8 cellular contexts compared by ENCODE assay signal in the genomic region with DNA sequence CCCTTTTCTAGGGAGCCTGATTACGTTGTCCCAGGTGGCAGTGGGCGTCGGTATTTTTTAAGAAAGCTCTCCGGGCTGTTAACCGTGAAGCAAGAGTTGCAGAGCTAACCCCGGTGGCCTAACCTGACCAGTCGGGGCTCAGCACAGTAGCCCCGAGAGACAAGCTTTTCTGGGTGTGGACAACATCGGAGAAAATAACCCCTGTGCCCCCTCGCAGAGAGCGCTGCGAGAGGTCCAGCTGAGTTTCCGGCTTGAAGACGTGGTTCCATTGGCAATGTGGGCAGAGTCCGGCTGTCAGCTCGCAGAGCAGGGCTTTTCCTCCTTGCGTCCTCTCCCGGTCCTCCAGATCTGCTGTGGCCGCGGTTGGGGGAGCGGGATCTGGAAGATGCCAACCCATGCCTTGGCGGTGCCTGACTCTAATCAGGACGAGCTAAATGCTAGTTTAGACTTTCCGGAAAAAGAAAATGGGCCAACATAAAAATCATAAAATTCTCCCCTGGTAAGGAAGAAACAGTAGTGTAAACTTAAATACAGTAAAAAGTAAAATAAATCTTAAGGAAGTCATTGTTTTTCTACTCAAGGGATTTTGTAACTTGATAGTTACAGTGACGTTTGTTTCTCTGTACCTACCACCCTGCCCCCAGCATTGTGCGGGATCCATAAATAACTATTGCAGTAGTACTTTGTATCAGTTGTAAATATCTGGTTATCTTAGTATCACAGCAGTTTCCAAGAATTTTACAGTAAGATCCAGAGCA. TPM values are rescaled to one million over a fixed set of nuclear protein-coding genes. Genes with fewer than 3 reads are reported as not detected.
A peak's percentile ranks its signal among the peaks of the same experiment; 100 is the strongest.
DNase-seq lines count a peak whose midpoint lies in the region; ATAC-seq and TF ChIP-seq lines count a peak whose summit lies in the region.

No MANE protein-coding gene starts in this region.

- H3K4me2 ChIP-seq in KMS-11 (peak overlapping the region; percentile 91), fibroblast of lung (ENCODE audit: extremely low read depth, insufficient read depth, low read length) (peak overlapping the region; percentile 76)

- intact Hi-C loops in activated CD4-positive, alpha-beta T cell treated with anti-CD3 and anti-CD28 coated beads, Interleukin-2, amount 10 ng/mL, durations not matched to agents 24 days and 14 days (cut with micrococcal nuclease), result loop anchor here (1.0 to 5.0 kb wide), 2 partner anchors 85 to 1743 kb away; a partner anchor contains a TSS
- intact Hi-C loops in vagina (cut with DNase I), result no loop called here

- no peaks in the 10 kb centered on the region; the same call in 1 of the 2 replicates for H3K36me3 ChIP-seq in H7 (replicated peaks; ENCODE audit: control insufficient read depth, insufficient read depth, low read length)
- no peaks in the 10 kb centered on the region for H3K36me3 ChIP-seq in KMS-11 (ENCODE audit: insufficient read depth)
- H3K36me3 ChIP-seq in WERI-Rb-1, result peaks cover 21% of the 10 kb centered on the region
- H3K36me3 ChIP-seq in fibroblast of lung (ENCODE audit: control insufficient read depth, insufficient read depth, low read length), result no peaks in the 10 kb centered on the region
- H3K36me3 ChIP-seq in vagina, result no peaks in the 10 kb centered on the region

- H2AFZ ChIP-seq in KMS-11 (ENCODE audit: low read depth), result peak overlapping the region; percentile 100
- peak overlapping the region; percentile 98 for H2AFZ ChIP-seq in fibroblast of lung (ENCODE audit: low read length)

- no peaks in the 10 kb centered on the region for H3K9me3 ChIP-seq in WERI-Rb-1 (ENCODE audit: severe bottlenecking)
- no peaks in the 10 kb centered on the region for H3K9me3 ChIP-seq in fibroblast of lung (ENCODE audit: control insufficient read depth, insufficient read depth, low read depth, low read length)
- no peaks in the 10 kb centered on the region for H3K9me3 ChIP-seq in vagina

- H3K27ac ChIP-seq in KMS-11 (peak overlapping the region; percentile 68), WERI-Rb-1 (peak overlapping the region; percentile 88), fibroblast of lung (ENCODE audit: insufficient read depth, low read length) (peak overlapping the region; percentile 75), vagina (peak overlapping the region; percentile 80)

- H3K36me3 Mint-ChIP-seq in activated CD4-positive, alpha-beta T cell treated with anti-CD3 and anti-CD28 coated beads, Interleukin-2, amount 10 ng/mL, durations not matched to agents 24 days and 14 days (ENCODE audit: low read depth), result peaks cover 11% of the 10 kb centered on the region
- no peaks in the 10 kb centered on the region for H3K36me3 Mint-ChIP-seq in naive B cell

- TF ChIP-seq POLR2A in vagina (IDR thresholded peaks at IDR 0.05), result no peak

- no peak for TF ChIP-seq CTCF in KMS-11 (conservative IDR thresholded peaks at IDR 0.05; ENCODE audit: low read depth, low read length)
- no peak for TF ChIP-seq CTCF in WERI-Rb-1 (IDR thresholded peaks at IDR 0.05; ENCODE audit: low read depth, low read length)
- no peak for TF ChIP-seq CTCF in fibroblast of lung (conservative IDR thresholded peaks at IDR 0.05 in 1 of 2, IDR thresholded peaks at IDR 0.05 in 1 of 2; ENCODE audit: low read depth in 1 of 2, low read length in 2 of 2)
- TF ChIP-seq CTCF in vagina (IDR thresholded peaks at IDR 0.05), result no peak

- no peak for ATAC-seq in naive B cell (ENCODE audit: low read depth in 2 of 2)

- H3K27me3 ChIP-seq in H7 (ENCODE audit: control insufficient read depth, insufficient read depth, low read length) (no peaks in the 10 kb centered on the region), KMS-11 (ENCODE audit: insufficient read depth, low read depth) (no peaks in the 10 kb centered on the region), WERI-Rb-1 (ENCODE audit: insufficient read depth, low read depth, severe bottlenecking) (no peaks in the 10 kb centered on the region), fibroblast of lung (ENCODE audit: control insufficient read depth, insufficient read depth, low read length) (no peaks in the 10 kb centered on the region), vagina (no peaks in the 10 kb centered on the region)

- peaks cover 4% of the 10 kb centered on the region; the same call in 1 of the 2 replicates for H3K79me2 ChIP-seq in KMS-11 (ENCODE audit: insufficient read depth, low read depth)
- peaks cover 2% of the 10 kb centered on the region for H3K79me2 ChIP-seq in fibroblast of lung (ENCODE audit: control insufficient read depth, insufficient read depth, low read length)

- H3K4me1 ChIP-seq in KMS-11 (ENCODE audit: low read depth, poor library complexity, severe bottlenecking), result peaks cover 18% of the 10 kb centered on the region
- H3K4me1 ChIP-seq in fibroblast of lung (ENCODE audit: control insufficient read depth, extremely low read depth, insufficient read depth, low read length), result no peaks in the 10 kb centered on the region
- H3K4me1 ChIP-seq in vagina, result peaks cover 18% of the 10 kb centered on the region

- DNase-seq in activated CD4-positive, alpha-beta T cell treated with anti-CD3 and anti-CD28 coated beads, Interleukin-2, amount 10 ng/mL, durations not matched to agents 24 days and 14 days, result no peak
- DNase-seq in activated CD4-positive, alpha-beta T cell treated with anti-CD3 and anti-CD28 coated beads, Interleukin-2, amount 50 U/mL, for 4 hours, result no peak
- DNase-seq in H7 (no peak), WERI-Rb-1 (peak; percentile 73), fibroblast of lung (ENCODE audit: low read depth in 2 of 2) (peak; percentile 58 to 59), naive B cell (no peak), vagina (ENCODE audit: extremely low spot score in 2 of 2) (peak in 1 of 2 donors; percentile 90)

- no peaks in the 10 kb centered on the region for H4K20me1 ChIP-seq in KMS-11 (ENCODE audit: insufficient read depth)
- no peaks in the 10 kb centered on the region for H4K20me1 ChIP-seq in fibroblast of lung (ENCODE audit: control insufficient read depth, extremely low read depth, insufficient read depth, low read length)

- peak overlapping the region; percentile 78 for H3K27ac Mint-ChIP-seq in activated CD4-positive, alpha-beta T cell treated with anti-CD3 and anti-CD28 coated beads, Interleukin-2, amount 10 ng/mL, durations not matched to agents 24 days and 14 days
- H3K27ac Mint-ChIP-seq in naive B cell, result peak overlapping the region in 5 of 6 donors; percentile 70 to 92 (median 83)

- H3K4me3 Mint-ChIP-seq in activated CD4-positive, alpha-beta T cell treated with anti-CD3 and anti-CD28 coated beads, Interleukin-2, amount 10 ng/mL, durations not matched to agents 24 days and 14 days, result peak overlapping the region; percentile 91
- H3K4me3 Mint-ChIP-seq in naive B cell, result peak overlapping the region; percentile 80 to 94 (median 90)

- H3K4me1 Mint-ChIP-seq in activated CD4-positive, alpha-beta T cell treated with anti-CD3 and anti-CD28 coated beads, Interleukin-2, amount 10 ng/mL, durations not matched to agents 24 days and 14 days, result peaks cover 16% of the 10 kb centered on the region
- peaks cover 5 to 19% (median 9%) of the 10 kb centered on the region in 3 donors for H3K4me1 Mint-ChIP-seq in naive B cell

- H3K4me3 ChIP-seq in H7 (ENCODE audit: insufficient read depth, low read depth, low read length), result peak overlapping the region; percentile 84
- peak overlapping the region; percentile 36 for H3K4me3 ChIP-seq in KMS-11 (IDR thresholded peaks at IDR 0.05; ENCODE audit: insufficient read depth, low read depth, low read length)
- H3K4me3 ChIP-seq in WERI-Rb-1 (ENCODE audit: low read depth, low read length), result peak overlapping the region; percentile 73
- peak overlapping the region; percentile 78 to 89 (median 84) for H3K4me3 ChIP-seq in fibroblast of lung (replicated peaks in 1 of 4; ENCODE audit: control extremely low read depth in 1 of 4, insufficient read depth in 1 of 4, low read depth in 3 of 4, low read length in 4 of 4)
- peak overlapping the region; percentile 58 to 94 for H3K4me3 ChIP-seq in vagina

- peak overlapping the region; percentile 84 for H3K9ac ChIP-seq in KMS-11
- peak overlapping the region; percentile 42 for H3K9ac ChIP-seq in fibroblast of lung (ENCODE audit: insufficient read depth, low read length)

- H3K9me3 Mint-ChIP-seq in activated CD4-positive, alpha-beta T cell treated with anti-CD3 and anti-CD28 coated beads, Interleukin-2, amount 10 ng/mL, durations not matched to agents 24 days and 14 days, result no peaks in the 10 kb centered on the region
- H3K9me3 Mint-ChIP-seq in naive B cell, result no peaks in the 10 kb centered on the region

- peaks cover 6% of the 10 kb centered on the region for H3K27me3 Mint-ChIP-seq in activated CD4-positive, alpha-beta T cell treated with anti-CD3 and anti-CD28 coated beads, Interleukin-2, amount 10 ng/mL, durations not matched to agents 24 days and 14 days
- H3K27me3 Mint-ChIP-seq in naive B cell, result peaks cover 0 to 3% (median 0%) of the 10 kb centered on the region in 3 donors

RNA-seq across cellular contexts. Expression of a gene that starts 0.6 kb away (rescaled TPM):
- 9.0 and 11.4 TPM in 2 replicates for total RNA-seq in activated CD4-positive, alpha-beta T cell treated with anti-CD3 and anti-CD28 coated beads, Interleukin-2, amount 10 ng/mL, durations not matched to agents 24 days and 14 days
- 41.3 and 49.2 TPM in 2 replicates for total RNA-seq in H7 (2014; rRNA removed; shearing (Covaris generic))
- total RNA-seq in fibroblast of lung (10.5 and 18.0 TPM in 2 replicates), vagina (16.9 TPM)
- polyA plus RNA-seq in fibroblast of lung (15.9 and 16.1 TPM in 2 replicates), naive B cell (ENCODE audit: low read depth in 6 of 6) (10 to 100 TPM; 16.0 to 37.6 (median 26.5) TPM)
- 24.3 and 31.0 TPM in 2 replicates for polyA plus RNA-seq in fibroblast of lung (2012)
- polyA minus RNA-seq in fibroblast of lung (ENCODE audit: low replicate concordance), result 17.3 and 17.5 TPM in 2 replicates

RNA-seq across cellular contexts. Expression of a gene that starts 27.2 kb away (rescaled TPM):
- 19.3 and 23.6 TPM in 2 replicates for total RNA-seq in activated CD4-positive, alpha-beta T cell treated with anti-CD3 and anti-CD28 coated beads, Interleukin-2, amount 10 ng/mL, durations not matched to agents 24 days and 14 days
- total RNA-seq in H7 (2014; rRNA removed; shearing (Covaris generic)), result 48.4 and 63.5 TPM in 2 replicates
- total RNA-seq in fibroblast of lung (31.3 and 33.5 TPM in 2 replicates), vagina (7.9 TPM)
- polyA plus RNA-seq in fibroblast of lung (44.7 and 45.5 TPM in 2 replicates), naive B cell (ENCODE audit: low read depth in 6 of 6) (10 to 100 TPM in 5 of 6 donors, 1 to 10 TPM in 1; 7.4 to 20.4 (median 16.0) TPM)
- 15.0 and 21.6 TPM in 2 replicates for polyA plus RNA-seq in fibroblast of lung (2012)
- polyA minus RNA-seq in fibroblast of lung (ENCODE audit: low replicate concordance), result 8.2 TPM in 1 of 2 replicates, not detected in the other

Comparison
In these comparisons a context has a peak if more than half of its experiments do, and no peak if none do; other contexts are left out.
1. DNase-seq: peak in WERI-Rb-1 (single experiment) and fibroblast of lung (2 of 2); none in activated CD4-positive, alpha-beta T cell treated with anti-CD3 and anti-CD28 coated beads, Interleukin-2, amount 10 ng/mL, durations not matched to agents 24 days and 14 days (single experiment), activated CD4-positive, alpha-beta T cell treated with anti-CD3 and anti-CD28 coated beads, Interleukin-2, amount 50 U/mL, for 4 hours (0 of 2), H7 (single experiment) and naive B cell (single experiment).
2. Peak in every context shown above with its lines, with median percentiles within 50 percentile points of each other: H3K4me3 ChIP-seq and H3K27ac ChIP-seq.